Comparison of ENCODE assay signal across 7 cellular contexts in the genomic region with DNA sequence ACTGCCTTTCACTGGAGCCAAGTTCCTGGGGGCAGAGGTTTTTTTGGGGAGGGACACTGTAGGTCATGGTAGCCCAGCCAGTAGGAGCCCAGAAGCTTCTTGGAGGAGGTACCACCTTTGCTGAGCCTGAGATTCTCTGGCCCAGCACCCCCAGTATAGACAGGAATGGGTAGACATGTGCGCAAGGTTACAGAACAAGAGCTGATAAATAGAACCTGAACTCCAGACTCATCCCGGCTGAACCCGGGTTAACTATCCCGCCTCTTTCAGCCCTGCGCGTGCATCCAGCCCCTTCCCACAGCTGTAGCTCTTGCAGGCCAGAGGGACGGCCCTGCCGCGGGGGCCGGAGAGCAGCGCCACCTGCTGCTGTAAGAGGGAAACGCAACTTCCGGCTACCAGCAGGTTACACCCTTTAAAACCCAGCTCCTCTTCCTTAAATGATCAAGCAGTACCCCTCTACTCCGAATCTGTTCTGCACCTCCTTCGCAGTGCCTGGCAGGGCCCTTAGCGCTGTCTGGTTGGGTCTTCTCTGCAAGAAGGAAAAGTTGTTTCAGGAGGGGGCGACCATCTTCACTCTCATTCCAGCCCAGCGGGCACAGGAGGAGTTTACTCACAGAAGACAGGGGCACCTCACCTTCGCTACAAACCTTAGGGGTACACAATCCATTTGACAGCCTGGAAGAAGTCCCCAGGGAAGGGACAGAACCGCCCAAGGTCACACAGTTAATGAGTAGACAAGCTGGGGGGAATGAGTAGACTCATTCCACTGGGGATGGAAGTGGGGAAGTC. TPM values are rescaled to one million over a fixed set of nuclear protein-coding genes. Genes with fewer than 3 reads are reported as not detected.
DNase-seq lines count a peak whose midpoint lies in the region; ATAC-seq, FAIRE-seq and TF ChIP-seq lines count a peak whose summit lies in the region.

No MANE protein-coding gene starts in this region.

- no peak for TF ChIP-seq POLR2A in GM12892 (IDR thresholded peaks at IDR 0.05; ENCODE audit: low read depth, low read length)

- peak; percentile 85 for DNase-seq in GM12892 (ENCODE audit: insufficient read length)
- peak; percentile 72 for DNase-seq in NCI-H69 (lab: John Stamatoyannopoulos, UW)
- DNase-seq in activated CD4-positive, alpha-beta T cell treated with anti-CD3 and anti-CD28 coated beads, Interleukin-2, amount 50 U/mL, for 4 hours: peak; percentile 36 to 41
- peak in 2 of 3 donors; percentile 31 to 33 for DNase-seq in effector memory CD4-positive, alpha-beta T cell
- DNase-seq in mesendoderm: peak; percentile 86
- peak; percentile 44 for DNase-seq in stimulated activated CD8-positive, alpha-beta memory T cell treated with anti-CD3 and anti-CD28 coated beads, Interleukin-4, amount 100 ng/mL, for 24 hours (ENCODE audit: low read depth)

- peaks cover 13% of the 10 kb centered on the region for H3K27me3 ChIP-seq in effector memory CD4-positive, alpha-beta T cell (replicated peaks; ENCODE audit: control insufficient read depth, insufficient read depth, low read length, poor library complexity, severe bottlenecking)
- H3K27me3 ChIP-seq in mesendoderm (ENCODE audit: insufficient read depth, low read length, poor library complexity): no peaks in the 10 kb centered on the region

- no peak overlapping the region for H3K27ac ChIP-seq in effector memory CD4-positive, alpha-beta T cell (ENCODE audit: insufficient read depth, low read length, poor library complexity, severe bottlenecking)
- H3K27ac ChIP-seq in mesendoderm (ENCODE audit: low read depth, low read length): no peak overlapping the region

- H4K5ac ChIP-seq in mesendoderm (ENCODE audit: low read length): no peak overlapping the region

- no peaks in the 10 kb centered on the region for H3K79me1 ChIP-seq in mesendoderm (ENCODE audit: low read length)

- H3K4me1 ChIP-seq in effector memory CD4-positive, alpha-beta T cell (ENCODE audit: control insufficient read depth, insufficient read depth, low read length, poor library complexity, severe bottlenecking): peaks cover 9% of the 10 kb centered on the region
- no peaks in the 10 kb centered on the region for H3K4me1 ChIP-seq in mesendoderm (ENCODE audit: control insufficient read depth, low read depth, low read length)

- no peak overlapping the region for H2BK120ac ChIP-seq in mesendoderm (ENCODE audit: low read depth, low read length)

- H3K9ac ChIP-seq in mesendoderm (ENCODE audit: low read length): no peak overlapping the region

- no peaks in the 10 kb centered on the region for H3K79me2 ChIP-seq in mesendoderm (ENCODE audit: control insufficient read depth, insufficient read depth, low read length)

- H2BK15ac ChIP-seq in mesendoderm (replicated peaks; ENCODE audit: low read depth): no peak overlapping the region

- H2BK5ac ChIP-seq in mesendoderm (ENCODE audit: low read length): no peak overlapping the region

- H4K8ac ChIP-seq in mesendoderm (ENCODE audit: low read depth, low read length): no peak overlapping the region

- peak overlapping the region; percentile 65 for H3K56ac ChIP-seq in mesendoderm (ENCODE audit: low read length)

- no peak overlapping the region for H3K4me3 ChIP-seq in effector memory CD4-positive, alpha-beta T cell (ENCODE audit: insufficient read depth, low read depth, low read length, poor library complexity, severe bottlenecking)
- no peak overlapping the region for H3K4me3 ChIP-seq in mesendoderm (ENCODE audit: low read length)

- peak; percentile 77 for ATAC-seq in HG03135 (IDR thresholded peaks at IDR 0.05; ENCODE audit: unreplicated experiment)

- H3K4me2 ChIP-seq in mesendoderm (ENCODE audit: low read length): no peak overlapping the region

- H3K18ac ChIP-seq in mesendoderm (ENCODE audit: low read length): no peak overlapping the region

- peak; percentile 97 for FAIRE-seq in GM12892 (lab: Jason Lieb, UNC)

- no peaks in the 10 kb centered on the region for H3K9me3 ChIP-seq in effector memory CD4-positive, alpha-beta T cell (ENCODE audit: control insufficient read depth, low read length)

- H3K23ac ChIP-seq in mesendoderm (ENCODE audit: low read length): no peak overlapping the region

- no peak overlapping the region for H3K4ac ChIP-seq in mesendoderm (ENCODE audit: low read depth, low read length)

- WGBS in mesendoderm (ENCODE audit: extremely low coverage, insufficient coverage, low lambda C conversion rate): no CpG with 5 or more reads among the region's 20 CpGs

- H2AK5ac ChIP-seq in mesendoderm (ENCODE audit: low read length): no peak overlapping the region

- peaks cover 5% of the 10 kb centered on the region for H3K36me3 ChIP-seq in effector memory CD4-positive, alpha-beta T cell (ENCODE audit: control insufficient read depth, insufficient read depth, low read length)
- peaks cover 3% of the 10 kb centered on the region for H3K36me3 ChIP-seq in mesendoderm (ENCODE audit: control insufficient read depth, insufficient read depth, low read length)

RNA-seq across cellular contexts. Expression of gene SRXN1, which starts 7.5 kb away (rescaled TPM):
- 13.7 TPM for polyA plus RNA-seq in GM12892 (2012; ENCODE audit: missing spikeins)
- 20.8 TPM for polyA plus RNA-seq in mesendoderm (2013, experiment 1 of 2)
- 20.8 TPM for polyA plus RNA-seq in mesendoderm (2013, experiment 2 of 2)

RNA-seq across cellular contexts. Expression of gene SCRT2, which starts 30.1 kb away (rescaled TPM):
- polyA plus RNA-seq in GM12892 (2012; ENCODE audit: missing spikeins): not detected
- 0.13 TPM for polyA plus RNA-seq in mesendoderm (2013, experiment 1 of 2)
- 0.18 TPM for polyA plus RNA-seq in mesendoderm (2013, experiment 2 of 2)

RNA-seq across cellular contexts. Expression of gene TCF15, which starts 35.4 kb away (rescaled TPM):
- 0.17 TPM for polyA plus RNA-seq in GM12892 (2012; ENCODE audit: missing spikeins)
- polyA plus RNA-seq in mesendoderm (2013, experiment 1 of 2): 2.2 TPM
- 2.3 TPM for polyA plus RNA-seq in mesendoderm (2013, experiment 2 of 2)

Comparison
In these comparisons a context has a peak if more than half of its experiments do, and no peak if none do; other contexts are left out.
1. DNase-seq: peak in every context shown above with its lines; median percentile 86 in mesendoderm; 85 in GM12892; 72 in NCI-H69; 44 in stimulated activated CD8-positive, alpha-beta memory T cell treated with anti-CD3 and anti-CD28 coated beads, Interleukin-4, amount 100 ng/mL, for 24 hours; 38 in activated CD4-positive, alpha-beta T cell treated with anti-CD3 and anti-CD28 coated beads, Interleukin-2, amount 50 U/mL, for 4 hours; 32 in effector memory CD4-positive, alpha-beta T cell.